24 cellular contexts compared by ENCODE assay signal in the genomic region with DNA sequence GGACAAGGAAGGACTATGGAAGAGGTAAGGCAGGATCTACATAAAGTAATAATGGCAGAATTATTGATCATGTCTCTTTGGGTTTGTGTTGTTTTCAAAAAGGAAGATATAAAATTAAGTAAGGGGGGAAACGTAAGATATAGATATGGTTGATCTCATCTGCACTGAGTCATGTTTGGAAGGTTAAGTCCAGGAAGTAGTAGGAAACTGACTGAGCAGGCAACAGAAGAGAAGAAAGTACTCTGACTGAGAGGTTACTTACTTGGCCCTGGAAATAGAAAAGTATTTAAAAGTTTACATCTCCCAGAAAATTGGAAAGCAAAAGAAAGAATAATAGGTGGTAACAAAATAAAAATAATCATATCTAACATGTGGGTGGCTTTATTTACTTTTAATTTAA.
DNase-seq lines count a peak whose midpoint lies in the region; ATAC-seq, FAIRE-seq and TF ChIP-seq lines count a peak whose summit lies in the region.
"Had no signal": no experiment of that assay in that cellular context is flagged by ENCODE, and none has a peak within 500 bp of the region (broad histone marks: within the 10 kb centered on the region; RNA-seq: fewer than 3 reads in every experiment).

No MANE protein-coding gene starts in this region.

- intact Hi-C loops in ovary (cut with DNase I): no loop called here

- DNase-seq in HCEC 1CT: peak; percentile 21
- peak; percentile 20 for DNase-seq in bronchial epithelial cell (ENCODE audit: low read depth)
- DNase-seq in fibroblast of lung (ENCODE audit: low read depth in 2 of 2): peak in 1 of 2 donors; percentile 3
- DNase-seq in ovary: no peak
- DNase-seq: CD4-positive, CD25-positive, alpha-beta regulatory T cell; GF-D8; KG1; MG63; NCI-H1105 treated with DMSO at 0.1 percent for 48 hours; NCI-H2029; NCI-H446 treated with DMSO at 0.1 percent for 48 hours; NCI-H526 treated with DMSO at 0.1 percent for 48 hours; OCI-M1; SIG-M5; SW 1271 had no signal

- no peak overlapping the region for H3K4me2 ChIP-seq in fibroblast of lung (ENCODE audit: extremely low read depth, insufficient read depth, low read length)
- H3K4me2 ChIP-seq: BLaER1 had no signal

- H3K4me1 ChIP-seq in ACC112 (ENCODE audit: control insufficient read depth, insufficient read depth, low read length, unreplicated experiment): no peaks in the 10 kb centered on the region
- H3K4me1 ChIP-seq in fibroblast of lung (ENCODE audit: control insufficient read depth, extremely low read depth, insufficient read depth, low read length): no peaks in the 10 kb centered on the region
- no peaks in the 10 kb centered on the region for H3K4me1 ChIP-seq in ovary (ENCODE audit: insufficient read depth)
- H3K4me1 ChIP-seq: BLaER1 had no signal

- no peaks in the 10 kb centered on the region for H3K36me3 ChIP-seq in ACC112 (ENCODE audit: insufficient read depth, low read length)
- no peaks in the 10 kb centered on the region for H3K36me3 ChIP-seq in bronchial epithelial cell (ENCODE audit: control insufficient read depth, insufficient read depth, low read length)
- H3K36me3 ChIP-seq in fibroblast of lung (ENCODE audit: control insufficient read depth, insufficient read depth, low read length): no peaks in the 10 kb centered on the region
- H3K36me3 ChIP-seq in ovary: no peaks in the 10 kb centered on the region
- H3K36me3 ChIP-seq: BLaER1, MG63 had no signal

- H2AFZ ChIP-seq in ACC112 (ENCODE audit: low read length, unreplicated experiment) (peak overlapping the region; percentile 49), fibroblast of lung (ENCODE audit: low read length) (peak overlapping the region; percentile 39)

- H3K9me3 ChIP-seq in fibroblast of lung (ENCODE audit: control insufficient read depth, insufficient read depth, low read depth, low read length) (no peaks in the 10 kb centered on the region), ovary (no peaks in the 10 kb centered on the region)
- H3K9me3 ChIP-seq: BLaER1, MG63 had no signal

- no peaks in the 10 kb centered on the region for H4K20me1 ChIP-seq in fibroblast of lung (ENCODE audit: control insufficient read depth, extremely low read depth, insufficient read depth, low read length)
- H4K20me1 ChIP-seq: BLaER1 had no signal

- TF ChIP-seq CTCF in bronchial epithelial cell (IDR thresholded peaks at IDR 0.05; ENCODE audit: insufficient read depth, low read length, severe bottlenecking) (no peak), fibroblast of lung (conservative IDR thresholded peaks at IDR 0.05 in 1 of 2, IDR thresholded peaks at IDR 0.05 in 1 of 2; ENCODE audit: low read depth in 1 of 2, low read length in 2 of 2) (no peak), ovary (IDR thresholded peaks at IDR 0.05) (no peak)

- H3K79me2 ChIP-seq in ACC112 (ENCODE audit: control insufficient read depth, insufficient read depth, low read length, unreplicated experiment) (no peaks in the 10 kb centered on the region), fibroblast of lung (ENCODE audit: control insufficient read depth, insufficient read depth, low read length) (no peaks in the 10 kb centered on the region)

- no peak overlapping the region for H3K9ac ChIP-seq in fibroblast of lung (ENCODE audit: insufficient read depth, low read length)
- H3K9ac ChIP-seq: BLaER1 had no signal

- no peak for TF ChIP-seq EP300 in ovary (IDR thresholded peaks at IDR 0.05)

- ATAC-seq in HG03175 (IDR thresholded peaks at IDR 0.05; ENCODE audit: unreplicated experiment) (no peak), esophagus mucosa (no peak), GM21360 (IDR thresholded peaks at IDR 0.05; ENCODE audit: unreplicated experiment) (no peak)

- no peak for TF ChIP-seq POLR2A in ovary (IDR thresholded peaks at IDR 0.05)

- FAIRE-seq in bronchial epithelial cell (lab: Jason Lieb, UNC): no peak
- FAIRE-seq: D721Med, GM12891, RCC 7860 had no signal

- H3K4me3 ChIP-seq in ACC112 (ENCODE audit: low read depth, low read length) (no peak overlapping the region), bronchial epithelial cell (ENCODE audit: low read depth, low read length) (no peak overlapping the region), fibroblast of lung (replicated peaks in 1 of 4; ENCODE audit: control extremely low read depth in 1 of 4, insufficient read depth in 1 of 4, low read depth in 3 of 4, low read length in 4 of 4) (no peak overlapping the region), ovary (no peak overlapping the region)
- H3K4me3 ChIP-seq: BLaER1, MG63, SK-N-MC had no signal

- 76 to 80% (median 78%) methylated on average over 1 of the region's 1 CpG for WGBS in ovary, 3 donors

- H3K27ac ChIP-seq in ACC112 (ENCODE audit: low read depth, low read length) (no peak overlapping the region), fibroblast of lung (ENCODE audit: insufficient read depth, low read length) (no peak overlapping the region), ovary (no peak overlapping the region)
- H3K27ac ChIP-seq: BLaER1, SK-N-MC had no signal

- H3K27me3 ChIP-seq in ACC112 (ENCODE audit: insufficient read depth, low read length) (no peaks in the 10 kb centered on the region), bronchial epithelial cell (ENCODE audit: control insufficient read depth, insufficient read depth, low read length) (no peaks in the 10 kb centered on the region), fibroblast of lung (ENCODE audit: control insufficient read depth, insufficient read depth, low read length) (no peaks in the 10 kb centered on the region), ovary (no peaks in the 10 kb centered on the region)
- H3K27me3 ChIP-seq: BLaER1, MG63 had no signal

Comparison
In these comparisons a context has a peak if more than half of its experiments do, and no peak if none do; other contexts are left out.
1. DNase-seq: peak in HCEC 1CT (single experiment) and bronchial epithelial cell (single experiment); none in ovary (0 of 5).